Comparison of ENCODE assay signal across 24 cellular contexts in the genomic region with DNA sequence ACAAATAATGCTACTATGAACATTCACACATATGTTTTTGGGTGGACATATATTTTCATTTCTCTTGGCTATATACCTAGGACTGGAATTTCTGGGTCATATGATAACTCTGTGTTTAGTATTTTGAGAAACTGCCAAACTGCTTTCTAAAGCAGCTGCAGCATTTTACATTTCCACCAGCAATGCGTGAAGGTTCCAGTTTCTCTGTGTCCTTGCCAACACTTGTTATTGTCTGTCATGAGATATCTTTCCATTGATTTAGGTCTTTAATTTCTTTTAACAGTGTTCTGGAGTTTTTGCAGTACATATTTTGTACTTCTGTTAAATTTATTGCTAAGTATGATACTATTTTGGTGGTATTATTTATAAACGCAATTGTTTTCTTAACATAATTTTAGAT.
"Had no signal": no experiment of that assay in that cellular context is flagged by ENCODE, and none has a peak within 500 bp of the region (broad histone marks: within the 10 kb centered on the region; RNA-seq: fewer than 3 reads in every experiment).

No MANE protein-coding gene starts in this region.

- H3K36me3 ChIP-seq: left ventricle myocardium inferior, ovary, right atrium auricular region, suprapubic skin, thoracic aorta, tibial artery, upper lobe of right lung had no signal

- ATAC-seq: natural killer cell; sciatic nerve; stimulated activated effector memory CD8-positive, alpha-beta T cell treated with anti-CD3 and anti-CD28 coated beads, Interleukin-12 subunit alpha, Interleukin-12 subunit beta, amount 100 ng/mL, for 72 hours; upper lobe of right lung had no signal

- FAIRE-seq: urothelium cell line had no signal

- H3K9me3 ChIP-seq: left ventricle myocardium inferior, ovary, suprapubic skin, thoracic aorta, upper lobe of right lung had no signal

- H3K4me3 ChIP-seq: left ventricle myocardium inferior, lung, ovary, right atrium auricular region, skin epidermis, suprapubic skin, thoracic aorta, tibial artery, upper lobe of right lung had no signal

- DNase-seq: hypothalamus; immature natural killer cell; islet precursor cell; left ventricle myocardium inferior; mesendoderm; naive B cell; natural killer cell; ovary; stimulated activated CD4-positive, alpha-beta T cell treated with anti-CD3 and anti-CD28 coated beads, Interleukin-12 subunit alpha, Interleukin-12 subunit beta, amount 100 ng/mL, for 4 hours; stimulated activated CD4-positive, alpha-beta T cell treated with anti-CD3 and anti-CD28 coated beads, Interleukin-15, amount 100 ng/mL, for 24 hours; stimulated activated CD4-positive, alpha-beta T cell treated with anti-CD3 and anti-CD28 coated beads, Interleukin-2, amount 100 ng/mL, for 24 hours; stimulated activated CD4-positive, alpha-beta T cell treated with anti-CD3 and anti-CD28 coated beads, Interleukin-4, amount 100 ng/mL, for 24 hours; stimulated activated naive CD4-positive, alpha-beta T cell; tibial artery; trophoblast cell; upper lobe of right lung had no signal

- H3K4me1 ChIP-seq: left ventricle myocardium inferior, right atrium auricular region, suprapubic skin, tibial artery, upper lobe of right lung had no signal

- H3K27ac ChIP-seq: left ventricle myocardium inferior, ovary, right atrium auricular region, skin epidermis, suprapubic skin, thoracic aorta, tibial artery, upper lobe of right lung had no signal

- H3K27me3 ChIP-seq: ovary, right atrium auricular region, suprapubic skin, tibial artery, upper lobe of right lung had no signal
